Comparison of ENCODE assay signal across 8 cellular contexts in the genomic region with DNA sequence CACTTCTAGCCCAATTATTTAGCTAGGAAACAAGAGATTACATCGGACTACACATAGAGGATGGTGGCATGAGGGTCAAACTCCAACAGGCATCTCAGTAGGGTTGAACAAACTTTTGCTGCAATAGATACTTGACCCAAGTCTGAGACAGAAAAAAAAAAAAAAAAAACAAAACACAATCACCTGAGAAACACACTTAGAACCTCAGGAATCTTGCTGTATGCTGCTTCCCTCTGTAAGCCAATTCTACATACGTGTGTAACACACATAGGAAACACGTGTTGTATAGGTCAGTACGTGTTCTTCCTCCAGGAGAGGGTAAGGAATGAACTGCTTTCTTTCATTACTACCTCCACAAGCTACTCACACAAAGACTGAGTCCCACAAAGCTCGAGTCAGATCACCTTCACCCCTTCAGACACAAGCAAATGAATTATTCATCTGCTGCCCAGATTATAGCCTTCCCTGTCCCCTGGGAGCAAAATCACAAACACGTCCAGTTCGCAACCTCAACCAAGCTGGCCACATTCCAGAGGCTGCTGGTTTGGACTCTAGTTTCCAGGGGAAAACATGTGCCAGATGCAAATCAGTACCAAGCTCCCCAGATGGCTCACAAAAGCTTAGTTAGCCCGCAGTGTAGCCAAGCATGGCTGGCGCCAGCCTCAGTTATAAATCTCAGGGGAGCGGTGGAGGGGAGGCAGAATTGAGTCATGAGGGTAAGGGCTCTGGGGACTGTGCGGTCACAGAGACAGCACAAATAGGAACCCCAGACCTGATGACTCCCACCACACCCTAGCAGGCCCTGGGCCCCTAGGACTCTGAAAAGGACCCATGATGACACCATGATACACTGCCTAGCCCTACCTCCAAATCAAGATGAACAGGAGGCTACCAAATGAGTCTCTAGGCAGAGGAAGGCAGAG. TPM values are rescaled to one million over a fixed set of nuclear protein-coding genes. Genes with fewer than 3 reads are reported as not detected.
DNase-seq lines count a peak whose midpoint lies in the region; ATAC-seq and TF ChIP-seq lines count a peak whose summit lies in the region.

No MANE protein-coding gene starts in this region.

- no peak for TF ChIP-seq EP300 in sigmoid colon (IDR thresholded peaks at IDR 0.05)

- H3K36me3 ChIP-seq in DND-41 (ENCODE audit: insufficient read depth, low read length) (peaks cover 65% of the 10 kb centered on the region), WERI-Rb-1 (peaks cover 29% of the 10 kb centered on the region), sigmoid colon (peaks cover 9 to 24% (median 16%) of the 10 kb centered on the region in 4 donors)

- no peak for TF ChIP-seq POLR2A in sigmoid colon (IDR thresholded peaks at IDR 0.05)

- no peak overlapping the region for H3K27ac Mint-ChIP-seq in T-helper 2 cell treated with Interferon-gamma antibody and Interleukin-4, amounts not matched to agents 5 μg/mL and 100 μg/mL, for 36 hours

- H3K4me2 ChIP-seq in DND-41 (ENCODE audit: insufficient read depth, low read length): no peak overlapping the region

- H3K4me1 ChIP-seq in DND-41 (ENCODE audit: insufficient read depth, low read length): peaks cover 33% of the 10 kb centered on the region
- H3K4me1 ChIP-seq in sigmoid colon: peaks cover 0 to 82% (median 65%) of the 10 kb centered on the region in 4 donors

- no peak overlapping the region for H2AFZ ChIP-seq in DND-41 (ENCODE audit: low read depth, low read length)

- H3K27me3 Mint-ChIP-seq in T-helper 2 cell treated with Interferon-gamma antibody and Interleukin-4, amounts not matched to agents 5 μg/mL and 100 μg/mL, for 36 hours (ENCODE audit: low read depth): no peaks in the 10 kb centered on the region

- intact Hi-C loops in left ventricle myocardium superior (cut with micrococcal nuclease): no loop called here
- intact Hi-C loops in sigmoid colon (cut with DNase I): loop anchor here (10.0 kb wide), 1 partner anchor 49 kb away; no protein-coding TSS in a partner anchor

- H3K4me3 ChIP-seq in DND-41 (ENCODE audit: low read depth in 1 of 2, low read length in 2 of 2) (no peak overlapping the region), WERI-Rb-1 (ENCODE audit: low read depth, low read length) (no peak overlapping the region), sigmoid colon (no peak overlapping the region)

- H3K27ac ChIP-seq in DND-41 (ENCODE audit: low read length) (peak overlapping the region; percentile 64), WERI-Rb-1 (peak overlapping the region; percentile 65), sigmoid colon (peak overlapping the region; percentile 60 to 73 (median 70))

- peak; percentile 65 for ATAC-seq in DND-41 (ENCODE audit: insufficient read depth, low read depth)
- peak; percentile 93 for ATAC-seq in GM19463 (IDR thresholded peaks at IDR 0.05; ENCODE audit: unreplicated experiment)
- ATAC-seq in HG03460 (IDR thresholded peaks at IDR 0.05; ENCODE audit: unreplicated experiment): peak; percentile 88
- peak; percentile 49 for ATAC-seq in left ventricle myocardium superior

- H3K9me3 Mint-ChIP-seq in T-helper 2 cell treated with Interferon-gamma antibody and Interleukin-4, amounts not matched to agents 5 μg/mL and 100 μg/mL, for 36 hours: no peaks in the 10 kb centered on the region

- H3K4me3 Mint-ChIP-seq in T-helper 2 cell treated with Interferon-gamma antibody and Interleukin-4, amounts not matched to agents 5 μg/mL and 100 μg/mL, for 36 hours: no peak overlapping the region

- WGBS in sigmoid colon, 2 donors: 64 to 83% methylated on average over 11 of the region's 11 CpGs

- peaks cover 7% of the 10 kb centered on the region for H3K36me3 Mint-ChIP-seq in T-helper 2 cell treated with Interferon-gamma antibody and Interleukin-4, amounts not matched to agents 5 μg/mL and 100 μg/mL, for 36 hours (ENCODE audit: low read depth)

- H4K20me1 ChIP-seq in DND-41 (ENCODE audit: insufficient read depth, low read length): peaks cover 94% of the 10 kb centered on the region

- H3K27me3 ChIP-seq in DND-41 (ENCODE audit: insufficient read depth, low read length, poor library complexity) (no peaks in the 10 kb centered on the region), WERI-Rb-1 (ENCODE audit: insufficient read depth, low read depth, severe bottlenecking) (no peaks in the 10 kb centered on the region), sigmoid colon (no peaks in the 10 kb centered on the region)

- H3K79me2 ChIP-seq in DND-41 (ENCODE audit: insufficient read depth, low read length): peaks cover 99% of the 10 kb centered on the region

- no peak overlapping the region for H3K9ac ChIP-seq in DND-41 (ENCODE audit: low read depth, low read length)

- peaks cover 12% of the 10 kb centered on the region for H3K4me1 Mint-ChIP-seq in T-helper 2 cell treated with Interferon-gamma antibody and Interleukin-4, amounts not matched to agents 5 μg/mL and 100 μg/mL, for 36 hours (ENCODE audit: low read depth)

- no peak for TF ChIP-seq CTCF in DND-41 (IDR thresholded peaks at IDR 0.05; ENCODE audit: borderline replicate concordance, extremely low read depth, low read length, poor library complexity, severe bottlenecking)
- no peak for TF ChIP-seq CTCF in WERI-Rb-1 (IDR thresholded peaks at IDR 0.05; ENCODE audit: low read depth, low read length)
- peak in 1 of 4 experiments; percentile 5 for TF ChIP-seq CTCF in sigmoid colon (IDR thresholded peaks at IDR 0.05)

- H3K9me3 ChIP-seq in DND-41 (ENCODE audit: insufficient read depth, low read length, severe bottlenecking) (no peaks in the 10 kb centered on the region), WERI-Rb-1 (ENCODE audit: severe bottlenecking) (no peaks in the 10 kb centered on the region), sigmoid colon (no peaks in the 10 kb centered on the region)

- DNase-seq in DND-41 (peak; percentile 62), WERI-Rb-1 (peak; percentile 74), left ventricle myocardium superior (peak; percentile 71), sigmoid colon (peak; percentile 87), T-helper 1 cell (no peak)
- DNase-seq in T-helper 2 cell treated with Interferon-gamma antibody and Interleukin-4, amounts not matched to agents 5 μg/mL and 100 μg/mL, for 36 hours (ENCODE audit: low spot score): no peak

RNA-seq across cellular contexts. Expression of a gene that starts 15.1 kb away (rescaled TPM):
- total RNA-seq in left ventricle myocardium superior (1,798 TPM), sigmoid colon (100 to 1,000 TPM; 624 to 671 (median 644) TPM)
- 100 to 1,000 TPM; 200 to 960 (median 503) TPM for polyA plus RNA-seq in sigmoid colon

Comparison
In these comparisons a context has a peak if more than half of its experiments do, and no peak if none do; other contexts are left out.
1. DNase-seq: peak in DND-41 (single experiment), WERI-Rb-1 (single experiment), left ventricle myocardium superior (single experiment) and sigmoid colon (single experiment); none in T-helper 1 cell (0 of 5) and T-helper 2 cell treated with Interferon-gamma antibody and Interleukin-4, amounts not matched to agents 5 μg/mL and 100 μg/mL, for 36 hours (single experiment).
2. Peak in every context shown above with its lines, with median percentiles within 50 percentile points of each other: ATAC-seq and H3K27ac ChIP-seq.